Comparison of ENCODE assay signal across 1 cellular context in the genomic region with DNA sequence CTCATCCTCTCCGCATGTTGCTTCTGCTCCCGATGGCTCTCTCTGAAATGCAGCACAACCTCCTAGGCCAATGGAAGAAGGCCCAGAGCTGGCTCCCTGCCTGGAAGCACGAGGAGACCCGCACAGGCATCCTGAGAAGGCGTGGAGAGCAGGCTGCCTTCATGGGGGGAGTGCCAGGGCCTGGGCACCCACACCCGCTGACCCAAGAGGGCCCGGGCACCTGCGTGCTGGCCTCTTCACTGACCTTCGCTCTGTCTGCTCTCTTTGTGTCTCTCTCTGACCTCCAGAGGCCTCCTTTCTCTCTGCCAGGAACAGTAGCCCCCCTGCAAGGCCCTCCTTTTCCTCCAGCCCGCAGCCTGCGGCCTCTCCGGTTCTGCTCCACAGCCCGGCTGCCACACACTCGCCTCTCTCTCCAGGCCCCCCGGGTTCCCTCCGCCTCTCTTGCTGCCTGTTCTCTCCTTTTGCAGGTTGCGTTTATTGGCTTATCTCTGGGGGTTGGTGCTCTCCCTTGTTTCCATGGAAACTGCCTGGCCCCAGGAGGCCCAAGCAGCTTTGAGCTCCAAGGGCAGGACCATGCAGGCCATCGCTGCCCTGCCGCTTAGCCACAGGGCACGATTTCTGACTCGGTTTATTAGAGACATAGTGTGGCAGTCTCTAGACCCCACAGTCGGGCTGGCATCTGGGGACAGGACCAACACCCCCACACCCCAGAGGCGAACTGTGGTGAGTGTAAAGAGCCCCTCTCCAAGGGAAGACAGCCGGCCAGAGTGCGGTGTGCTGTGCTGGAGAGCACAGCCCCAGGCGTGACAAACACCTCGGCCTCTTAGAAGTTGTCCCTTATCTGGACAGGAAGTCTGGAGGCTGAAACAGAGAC.
A peak's percentile ranks its signal among the peaks of the same experiment; 100 is the strongest.
TF ChIP-seq lines count a peak whose summit lies in the region.

No MANE protein-coding gene starts in this region.

TF ChIP-seq in HepG2, 621 proteins besides CTCF, POLR2A, EP300 and RAD21 (continued from another document):
- TF ChIP-seq, protein P1, sequence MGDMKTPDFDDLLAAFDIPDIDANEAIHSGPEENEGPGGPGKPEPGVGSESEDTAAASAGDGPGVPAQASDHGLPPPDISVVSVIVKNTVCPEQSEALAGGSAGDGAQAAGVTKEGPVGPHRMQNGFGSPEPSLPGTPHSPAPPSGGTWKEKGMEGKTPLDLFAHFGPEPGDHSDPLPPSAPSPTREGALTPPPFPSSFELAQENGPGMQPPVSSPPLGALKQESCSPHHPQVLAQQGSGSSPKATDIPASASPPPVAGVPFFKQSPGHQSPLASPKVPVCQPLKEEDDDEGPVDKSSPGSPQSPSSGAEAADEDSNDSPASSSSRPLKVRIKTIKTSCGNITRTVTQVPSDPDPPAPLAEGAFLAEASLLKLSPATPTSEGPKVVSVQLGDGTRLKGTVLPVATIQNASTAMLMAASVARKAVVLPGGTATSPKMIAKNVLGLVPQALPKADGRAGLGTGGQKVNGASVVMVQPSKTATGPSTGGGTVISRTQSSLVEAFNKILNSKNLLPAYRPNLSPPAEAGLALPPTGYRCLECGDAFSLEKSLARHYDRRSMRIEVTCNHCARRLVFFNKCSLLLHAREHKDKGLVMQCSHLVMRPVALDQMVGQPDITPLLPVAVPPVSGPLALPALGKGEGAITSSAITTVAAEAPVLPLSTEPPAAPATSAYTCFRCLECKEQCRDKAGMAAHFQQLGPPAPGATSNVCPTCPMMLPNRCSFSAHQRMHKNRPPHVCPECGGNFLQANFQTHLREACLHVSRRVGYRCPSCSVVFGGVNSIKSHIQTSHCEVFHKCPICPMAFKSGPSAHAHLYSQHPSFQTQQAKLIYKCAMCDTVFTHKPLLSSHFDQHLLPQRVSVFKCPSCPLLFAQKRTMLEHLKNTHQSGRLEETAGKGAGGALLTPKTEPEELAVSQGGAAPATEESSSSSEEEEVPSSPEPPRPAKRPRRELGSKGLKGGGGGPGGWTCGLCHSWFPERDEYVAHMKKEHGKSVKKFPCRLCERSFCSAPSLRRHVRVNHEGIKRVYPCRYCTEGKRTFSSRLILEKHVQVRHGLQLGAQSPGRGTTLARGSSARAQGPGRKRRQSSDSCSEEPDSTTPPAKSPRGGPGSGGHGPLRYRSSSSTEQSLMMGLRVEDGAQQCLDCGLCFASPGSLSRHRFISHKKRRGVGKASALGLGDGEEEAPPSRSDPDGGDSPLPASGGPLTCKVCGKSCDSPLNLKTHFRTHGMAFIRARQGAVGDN (CRISPR knock-in tag; IDR thresholded peaks at IDR 0.05), result peak; percentile 70
- TF ChIP-seq ZNF781 (CRISPR knock-in tag; IDR thresholded peaks at IDR 0.05; ENCODE audit: borderline replicate concordance, not compliant biosample characterization) (peak; percentile 61), ZNF224 (CRISPR knock-in tag; IDR thresholded peaks at IDR 0.05) (0 out of 2 replicates have a peak, but pooled peaks have one; percentile 25), BRCA1 (CRISPR knock-in tag; IDR thresholded peaks at IDR 0.05) (no peak), BORCS8-MEF2B (CRISPR knock-in tag; IDR thresholded peaks at IDR 0.05) (no peak), NR2F6 (IDR thresholded peaks at IDR 0.05) (peak; percentile 22; the same call in 1 of the 2 replicates), NR2F6 (CRISPR knock-in tag; IDR thresholded peaks at IDR 0.05) (no peak), ZNF619 (CRISPR knock-in tag; IDR thresholded peaks at IDR 0.05) (no peak), ZNF709 (CRISPR knock-in tag; IDR thresholded peaks at IDR 0.05) (0 out of 2 replicates have a peak, but pooled peaks have one; percentile 24), MEF2D (CRISPR knock-in tag; IDR thresholded peaks at IDR 0.05) (peak; percentile 44; the same call in 1 of the 2 replicates), ZNF703 (CRISPR knock-in tag; IDR thresholded peaks at IDR 0.05; ENCODE audit: borderline replicate concordance) (no peak), ARNT2 (CRISPR knock-in tag; IDR thresholded peaks at IDR 0.05; ENCODE audit: low read depth) (no peak), HNF4A (CRISPR knock-in tag; IDR thresholded peaks at IDR 0.05) (peak; percentile 44; the same call in 1 of the 2 replicates), ZNF616 (CRISPR knock-in tag; IDR thresholded peaks at IDR 0.05; ENCODE audit: low read depth) (0 out of 2 replicates have a peak, but pooled peaks have one; percentile 39), SP1 (IDR thresholded peaks at IDR 0.05) (no peak), SP1 (CRISPR knock-in tag; IDR thresholded peaks at IDR 0.05) (no peak), KMT2A (CRISPR knock-in tag; IDR thresholded peaks at IDR 0.05) (0 out of 2 replicates have a peak, but pooled peaks have one; percentile 20)
TF ChIP-seq in HepG2: peak in this region for 28.
